ENCODE assay signal across 22 cellular contexts in genomic region chr10:1300218-1300617, GRCh38.
DNase-seq lines count a peak whose midpoint lies in the region; ATAC-seq, FAIRE-seq and TF ChIP-seq lines count a peak whose summit lies in the region.
"Had no signal": no experiment of that assay in that cellular context is flagged by ENCODE, and none has a peak within 500 bp of the region (broad histone marks: within the 10 kb centered on the region; RNA-seq: fewer than 3 reads in every experiment).

No MANE protein-coding gene starts in this region.

- H4K20me1 ChIP-seq in H9 (ENCODE audit: control insufficient read depth, insufficient read depth, insufficient read length): no peaks in the 10 kb centered on the region
- H4K20me1 ChIP-seq: BLaER1 had no signal

- H3K4me1 ChIP-seq in H9 (ENCODE audit: insufficient read depth, low read length) (no peaks in the 10 kb centered on the region), testis (peaks cover 7% of the 10 kb centered on the region)
- H3K4me1 ChIP-seq: Caco-2 had no signal

- CTCF ChIA-PET in activated CD8-positive, alpha-beta T cell treated with anti-CD3 and anti-CD28 coated beads, Interleukin-2, amount 10 ng/mL, durations not matched to agents 7 days and 5 days (lab: Charles Lee): interaction anchor here (0.9 to 1.4 kb wide), 2 partner anchors 69 to 154 kb away, joined by 3 to 4 read pairs; no protein-coding TSS in a partner anchor
- CTCF ChIA-PET in activated CD8-positive, alpha-beta T cell treated with anti-CD3 and anti-CD28 coated beads for 36 hours (lab: Charles Lee): no interaction called here

- peaks cover 10% of the 10 kb centered on the region for H3K4me1 Mint-ChIP-seq in activated CD8-positive, alpha-beta T cell treated with anti-CD3 and anti-CD28 coated beads, Interleukin-2, amount 10 ng/mL, durations not matched to agents 7 days and 5 days (ENCODE audit: low read depth)
- peaks cover 3% of the 10 kb centered on the region for H3K4me1 Mint-ChIP-seq in activated CD8-positive, alpha-beta T cell treated with anti-CD3 and anti-CD28 coated beads for 36 hours (ENCODE audit: low read depth)
- H3K4me1 Mint-ChIP-seq in H9: peaks cover 22 to 24% of the 10 kb centered on the region in 2 experiments
- H3K4me1 Mint-ChIP-seq in endothelial cell (ENCODE audit: unreplicated experiment): peaks cover 2% of the 10 kb centered on the region
- H3K4me1 Mint-ChIP-seq: B cell had no signal

- H2BK120ac ChIP-seq in H9 (ENCODE audit: low read depth, low read length, poor library complexity, severe bottlenecking): no peak overlapping the region

- DNase-seq in activated CD8-positive, alpha-beta T cell treated with anti-CD3 and anti-CD28 coated beads, Interleukin-2, amount 10 ng/mL, durations not matched to agents 7 days and 5 days: peak; percentile 4
- no peak for DNase-seq in activated CD8-positive, alpha-beta T cell treated with anti-CD3 and anti-CD28 coated beads for 36 hours
- DNase-seq in H9: no peak
- no peak for DNase-seq in endothelial cell (ENCODE audit: low spot score)
- DNase-seq in testis: peak; percentile 8
- DNase-seq in H54 (ENCODE audit: insufficient read length, low spot score): no peak
- DNase-seq: Caco-2; CD4-positive, CD25-positive, alpha-beta regulatory T cell; CD8-positive, alpha-beta T cell; DMS153; DND-41; GM23248; HCEC 1CT had no signal

- H3K9me3 ChIP-seq in H9 (ENCODE audit: control insufficient read depth, low read depth, low read length): no peaks in the 10 kb centered on the region
- no peaks in the 10 kb centered on the region for H3K9me3 ChIP-seq in testis
- H3K9me3 ChIP-seq: BLaER1, Caco-2 had no signal

- H2BK15ac ChIP-seq in H9 (ENCODE audit: low read depth, low read length): no peak overlapping the region

- H3K36me3 ChIP-seq in testis (ENCODE audit: low read depth, missing control alignments): no peaks in the 10 kb centered on the region
- H3K36me3 ChIP-seq: BLaER1 had no signal

- H3K4ac ChIP-seq in H9 (ENCODE audit: low read depth, low read length): no peak overlapping the region

- no peaks in the 10 kb centered on the region for H3K79me2 ChIP-seq in H9 (ENCODE audit: insufficient read depth, low read length)

- H3K27me3 Mint-ChIP-seq in activated CD8-positive, alpha-beta T cell treated with anti-CD3 and anti-CD28 coated beads, Interleukin-2, amount 10 ng/mL, durations not matched to agents 7 days and 5 days (ENCODE audit: low read depth): peaks cover 4% of the 10 kb centered on the region
- H3K27me3 Mint-ChIP-seq in activated CD8-positive, alpha-beta T cell treated with anti-CD3 and anti-CD28 coated beads for 36 hours: peaks cover 6% of the 10 kb centered on the region
- H3K27me3 Mint-ChIP-seq in H9 (ENCODE audit: low read depth) (peaks cover 1% of the 10 kb centered on the region), endothelial cell (ENCODE audit: unreplicated experiment) (no peaks in the 10 kb centered on the region)

- ATAC-seq in activated CD8-positive, alpha-beta T cell treated with anti-CD3 and anti-CD28 coated beads, Interleukin-2, amount 10 ng/mL, durations not matched to agents 7 days and 5 days: no peak
- no peak for ATAC-seq in activated CD8-positive, alpha-beta T cell treated with anti-CD3 and anti-CD28 coated beads for 36 hours
- no peak for ATAC-seq in GM21526 (IDR thresholded peaks at IDR 0.05; ENCODE audit: low FRiP score, unreplicated experiment)
- no peak for ATAC-seq in HG02973 (IDR thresholded peaks at IDR 0.05; ENCODE audit: unreplicated experiment)
- ATAC-seq: CD8-positive, alpha-beta T cell had no signal

- no peak overlapping the region for H3K4me3 ChIP-seq in testis
- H3K4me3 ChIP-seq: BLaER1, GM23248 had no signal

- H2BK20ac ChIP-seq in H9 (ENCODE audit: low read depth, low read length, poor library complexity, severe bottlenecking): no peak overlapping the region

- no peak overlapping the region for H3K18ac ChIP-seq in H9 (ENCODE audit: insufficient read length, low read depth, low read length)

- FAIRE-seq in H54 (lab: Jason Lieb, UNC): no peak
- FAIRE-seq: A204.1, G401.6, GM12892 had no signal

- H3K27ac ChIP-seq in H9 (ENCODE audit: insufficient read length, low read depth, low read length) (no peak overlapping the region), testis (no peak overlapping the region)
- H3K27ac ChIP-seq: 22Rv1, BLaER1, C4-2B, GM23248 had no signal

- intact Hi-C loops in activated CD8-positive, alpha-beta T cell treated with anti-CD3 and anti-CD28 coated beads for 36 hours (cut with micrococcal nuclease): no loop called here
- intact Hi-C loops in testis (cut with DNase I; ENCODE audit: low total_unique reads): no loop called here

- H3K9ac ChIP-seq in H9 (ENCODE audit: extremely low read depth, insufficient read length, low read length): no peak overlapping the region
- H3K9ac ChIP-seq: BLaER1, GM23248 had no signal

- no peaks in the 10 kb centered on the region for H3K36me3 Mint-ChIP-seq in activated CD8-positive, alpha-beta T cell treated with anti-CD3 and anti-CD28 coated beads, Interleukin-2, amount 10 ng/mL, durations not matched to agents 7 days and 5 days (ENCODE audit: low read depth)
- no peaks in the 10 kb centered on the region for H3K36me3 Mint-ChIP-seq in activated CD8-positive, alpha-beta T cell treated with anti-CD3 and anti-CD28 coated beads for 36 hours (ENCODE audit: low read depth)
- H3K36me3 Mint-ChIP-seq in H9 (ENCODE audit: insufficient read depth in 1 of 3, low read depth in 3 of 3) (peaks cover 0 to 11% (median 4%) of the 10 kb centered on the region in 3 experiments; a peak in 4 of 7 replicates), endothelial cell (ENCODE audit: low read depth, unreplicated experiment) (no peaks in the 10 kb centered on the region)
- H3K36me3 Mint-ChIP-seq: CD4-positive, CD25-positive, alpha-beta regulatory T cell; CD8-positive, alpha-beta T cell had no signal

- H3K23ac ChIP-seq in H9 (ENCODE audit: insufficient read length, low read depth, low read length): no peak overlapping the region

- H3K23me2 ChIP-seq in H9 (ENCODE audit: insufficient read length, low read depth, low read length, poor library complexity, severe bottlenecking): no peaks in the 10 kb centered on the region

- TF ChIP-seq CTCF in activated CD8-positive, alpha-beta T cell treated with anti-CD3 and anti-CD28 coated beads for 36 hours (IDR thresholded peaks at IDR 0.05): no peak
- TF ChIP-seq CTCF in H9 (conservative IDR thresholded peaks at IDR 0.05) (no peak), endothelial cell (IDR thresholded peaks at IDR 0.05; ENCODE audit: unreplicated experiment) (no peak), testis (IDR thresholded peaks at IDR 0.05) (no peak)

- POLR2A ChIA-PET in activated CD8-positive, alpha-beta T cell treated with anti-CD3 and anti-CD28 coated beads, Interleukin-2, amount 10 ng/mL, durations not matched to agents 7 days and 5 days (lab: Charles Lee): no interaction called here
- POLR2A ChIA-PET in activated CD8-positive, alpha-beta T cell treated with anti-CD3 and anti-CD28 coated beads for 36 hours (lab: Charles Lee): no interaction called here

- H3K79me1 ChIP-seq in H9 (ENCODE audit: insufficient read depth, low read depth, low read length, poor library complexity, severe bottlenecking): no peaks in the 10 kb centered on the region

- no peak overlapping the region for H3T11ph ChIP-seq in H9 (ENCODE audit: low read length)

- H3K4me3 Mint-ChIP-seq in activated CD8-positive, alpha-beta T cell treated with anti-CD3 and anti-CD28 coated beads, Interleukin-2, amount 10 ng/mL, durations not matched to agents 7 days and 5 days: no peak overlapping the region
- no peak overlapping the region for H3K4me3 Mint-ChIP-seq in activated CD8-positive, alpha-beta T cell treated with anti-CD3 and anti-CD28 coated beads for 36 hours
- H3K4me3 Mint-ChIP-seq in H9: no peak overlapping the region
- H3K4me3 Mint-ChIP-seq in endothelial cell (ENCODE audit: unreplicated experiment): no peak overlapping the region
- H3K4me3 Mint-ChIP-seq: B cell; CD4-positive, CD25-positive, alpha-beta regulatory T cell; CD8-positive, alpha-beta T cell had no signal

- H3K14ac ChIP-seq in H9 (ENCODE audit: insufficient read depth, low read length): no peak overlapping the region

- no peaks in the 10 kb centered on the region for H3K9me3 Mint-ChIP-seq in activated CD8-positive, alpha-beta T cell treated with anti-CD3 and anti-CD28 coated beads, Interleukin-2, amount 10 ng/mL, durations not matched to agents 7 days and 5 days (ENCODE audit: insufficient read depth)
- no peaks in the 10 kb centered on the region for H3K9me3 Mint-ChIP-seq in activated CD8-positive, alpha-beta T cell treated with anti-CD3 and anti-CD28 coated beads for 36 hours
- H3K9me3 Mint-ChIP-seq in H9 (peaks cover 0 to 14% of the 10 kb centered on the region in 2 experiments; a peak in 4 of 5 replicates), endothelial cell (ENCODE audit: unreplicated experiment) (no peaks in the 10 kb centered on the region)
- H3K9me3 Mint-ChIP-seq: CD8-positive, alpha-beta T cell had no signal

- H2BK5ac ChIP-seq in H9 (ENCODE audit: insufficient read length, low read length): no peak overlapping the region

- TF ChIP-seq POLR2A in testis (IDR thresholded peaks at IDR 0.05) (no peak), H54 (IDR thresholded peaks at IDR 0.05; ENCODE audit: low read depth, low read length) (no peak)

- H4K5ac ChIP-seq in H9 (ENCODE audit: insufficient read length, low read depth, low read length): no peak overlapping the region

- peak overlapping the region; percentile 3 for H4K91ac ChIP-seq in H9 (ENCODE audit: insufficient read length, low read depth, low read length)

- no peak overlapping the region for H2BK12ac ChIP-seq in H9 (ENCODE audit: insufficient read length, low read depth, low read length)

- H3K4me2 ChIP-seq in H9 (ENCODE audit: insufficient read depth, insufficient read length, low read length): no peak overlapping the region

- no peak overlapping the region for H4K8ac ChIP-seq in H9 (replicated peaks; ENCODE audit: insufficient read length, low read depth, low read length)

- H2AK5ac ChIP-seq in H9 (ENCODE audit: insufficient read length, low read length): no peak overlapping the region

- no peak overlapping the region for H3K56ac ChIP-seq in H9 (ENCODE audit: insufficient read length, low read depth, low read length)

- no peaks in the 10 kb centered on the region for H3K27me3 ChIP-seq in H9 (ENCODE audit: insufficient read depth, low read length)
- H3K27me3 ChIP-seq in testis: no peaks in the 10 kb centered on the region
- H3K27me3 ChIP-seq: BLaER1 had no signal

- no peak overlapping the region for H2AFZ ChIP-seq in H9 (ENCODE audit: low read length)
- H2AFZ ChIP-seq: GM23248 had no signal

- WGBS in H9 (ENCODE audit: extremely low coverage, insufficient read length, low lambda C conversion rate): no CpG with 5 or more reads among the region's 6 CpGs
- 76 to 93% methylated on average over 6 of the region's 6 CpGs for WGBS in testis, 2 donors

- H3K27ac Mint-ChIP-seq in activated CD8-positive, alpha-beta T cell treated with anti-CD3 and anti-CD28 coated beads, Interleukin-2, amount 10 ng/mL, durations not matched to agents 7 days and 5 days: no peak overlapping the region
- H3K27ac Mint-ChIP-seq in activated CD8-positive, alpha-beta T cell treated with anti-CD3 and anti-CD28 coated beads for 36 hours: no peak overlapping the region
- H3K27ac Mint-ChIP-seq in H9: no peak overlapping the region
- H3K27ac Mint-ChIP-seq in endothelial cell (ENCODE audit: unreplicated experiment): peak overlapping the region; percentile 22
- H3K27ac Mint-ChIP-seq: B cell; CD4-positive, CD25-positive, alpha-beta regulatory T cell; CD8-positive, alpha-beta T cell had no signal

Comparison
In these comparisons a context has a peak if more than half of its experiments do, and no peak if none do; other contexts are left out.
1. DNase-seq: peak in activated CD8-positive, alpha-beta T cell treated with anti-CD3 and anti-CD28 coated beads, Interleukin-2, amount 10 ng/mL, durations not matched to agents 7 days and 5 days (single experiment) and testis (single experiment); none in activated CD8-positive, alpha-beta T cell treated with anti-CD3 and anti-CD28 coated beads for 36 hours (single experiment), H9 (single experiment), endothelial cell (single experiment) and H54 (single experiment).